Comparison of ENCODE assay signal across 8 cellular contexts in the genomic region with DNA sequence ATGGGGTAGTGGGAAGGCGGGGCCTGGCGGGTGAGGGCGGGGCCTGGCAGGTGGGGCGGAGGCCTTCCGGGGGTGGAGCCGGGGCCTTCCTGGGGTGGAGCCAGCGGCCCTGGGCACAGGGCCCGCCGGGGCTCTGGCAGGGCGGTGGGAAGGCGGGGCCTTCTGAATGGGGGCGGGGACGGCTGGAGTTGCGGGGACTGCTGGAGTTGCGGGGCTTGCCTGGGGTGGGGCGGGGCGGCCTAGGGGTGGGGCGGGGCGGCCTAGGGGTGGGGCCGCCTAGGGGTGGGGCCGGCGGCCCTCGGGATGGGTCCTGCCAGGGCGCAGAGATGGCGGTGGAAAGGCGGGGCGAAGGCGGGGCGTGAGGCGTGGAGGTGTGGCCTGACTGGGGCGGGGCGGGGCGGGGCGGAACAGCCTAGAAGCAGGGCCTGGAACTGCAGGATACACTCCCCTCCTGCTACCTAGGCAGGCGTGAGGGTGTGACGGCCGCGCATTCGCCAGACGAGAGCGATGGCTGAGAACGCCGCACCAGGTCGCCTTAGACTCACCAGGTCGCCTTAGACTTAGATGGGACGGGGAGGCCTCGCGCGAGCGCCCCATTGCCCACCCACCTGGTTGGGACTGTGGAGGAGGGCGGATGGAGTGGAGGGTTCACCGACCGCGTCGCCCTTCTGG. TPM values are rescaled to one million over a fixed set of nuclear protein-coding genes. Genes with fewer than 3 reads are reported as not detected.
DNase-seq lines count a peak whose midpoint lies in the region; ATAC-seq, FAIRE-seq and TF ChIP-seq lines count a peak whose summit lies in the region.

No MANE protein-coding gene starts in this region.

- H3K79me2 ChIP-seq in astrocyte (ENCODE audit: insufficient read depth, low read length), result no peaks in the 10 kb centered on the region
- no peaks in the 10 kb centered on the region for H3K79me2 ChIP-seq in hepatocyte

- no peaks in the 10 kb centered on the region for H3K9me3 Mint-ChIP-seq in T-helper 2 cell treated with Interferon-gamma antibody and Interleukin-4, amounts not matched to agents 5 μg/mL and 100 μg/mL, for 36 hours
- no peaks in the 10 kb centered on the region for H3K9me3 Mint-ChIP-seq in astrocyte (ENCODE audit: unreplicated experiment)

- H3K27me3 Mint-ChIP-seq in T-helper 2 cell treated with Interferon-gamma antibody and Interleukin-4, amounts not matched to agents 5 μg/mL and 100 μg/mL, for 36 hours (ENCODE audit: low read depth), result peaks cover 5% of the 10 kb centered on the region
- peaks cover 4% of the 10 kb centered on the region for H3K27me3 Mint-ChIP-seq in astrocyte (ENCODE audit: low read depth, unreplicated experiment)

- H3K27ac ChIP-seq in astrocyte (ENCODE audit: low read depth, low read length), result no peak overlapping the region
- H3K27ac ChIP-seq in hepatocyte, result no peak overlapping the region
- no peak overlapping the region for H3K27ac ChIP-seq in skeletal muscle tissue (ENCODE audit: low read depth, low read length)

- H3K4me3 Mint-ChIP-seq in T-helper 2 cell treated with Interferon-gamma antibody and Interleukin-4, amounts not matched to agents 5 μg/mL and 100 μg/mL, for 36 hours, result peak overlapping the region; percentile 72
- H3K4me3 Mint-ChIP-seq in astrocyte (ENCODE audit: unreplicated experiment), result no peak overlapping the region

- peak; percentile 69 for DNase-seq in T-helper 2 cell treated with Interferon-gamma antibody and Interleukin-4, amounts not matched to agents 5 μg/mL and 100 μg/mL, for 36 hours (ENCODE audit: low spot score)
- DNase-seq in astrocyte (ENCODE audit: low read depth) (peak; percentile 40), hepatocyte (ENCODE audit: low spot score) (peak; percentile 70), NCI-H2107 treated with DMSO at 0.1 percent for 48 hours (lab: John Stamatoyannopoulos, UW; ENCODE audit: unreplicated experiment) (no peak), NCI-H69 (lab: John Stamatoyannopoulos, UW) (no peak)

- H4K20me1 ChIP-seq in astrocyte (ENCODE audit: insufficient read depth, low read length), result no peaks in the 10 kb centered on the region
- no peaks in the 10 kb centered on the region for H4K20me1 ChIP-seq in hepatocyte (ENCODE audit: insufficient read depth, poor library complexity, severe bottlenecking)

- TF ChIP-seq CTCF in astrocyte (IDR thresholded peaks at IDR 0.05; ENCODE audit: insufficient read depth, low read depth, low read length) (no peak), hepatocyte (IDR thresholded peaks at IDR 0.05; ENCODE audit: poor library complexity) (no peak)

- H3K4me3 ChIP-seq in astrocyte (ENCODE audit: insufficient read depth, low read depth, low read length) (peak overlapping the region; percentile 28), hepatocyte (no peak overlapping the region), skeletal muscle tissue (ENCODE audit: low read length in 3 of 3) (peak overlapping the region; percentile 30 to 66 (median 65))

- H3K9me2 ChIP-seq in hepatocyte (replicated peaks; ENCODE audit: insufficient read depth), result no peaks in the 10 kb centered on the region

- H2AFZ ChIP-seq in astrocyte (ENCODE audit: low read depth, low read length) (peak overlapping the region; percentile 66), hepatocyte (no peak overlapping the region)

- H3K4me1 Mint-ChIP-seq in T-helper 2 cell treated with Interferon-gamma antibody and Interleukin-4, amounts not matched to agents 5 μg/mL and 100 μg/mL, for 36 hours (ENCODE audit: low read depth), result peaks cover 16% of the 10 kb centered on the region
- no peaks in the 10 kb centered on the region for H3K4me1 Mint-ChIP-seq in astrocyte (ENCODE audit: low read depth, unreplicated experiment)

- H3K36me3 ChIP-seq in astrocyte (ENCODE audit: insufficient read depth, low read length), result no peaks in the 10 kb centered on the region
- no peaks in the 10 kb centered on the region for H3K36me3 ChIP-seq in hepatocyte (replicated peaks; ENCODE audit: insufficient read depth, low read depth)
- H3K36me3 ChIP-seq in skeletal muscle tissue (ENCODE audit: control insufficient read depth in 3 of 3, insufficient read depth in 3 of 3, low read length in 3 of 3), result no peaks in the 10 kb centered on the region

- H3K9me3 ChIP-seq in astrocyte (ENCODE audit: insufficient read depth, low read depth, low read length), result no peaks in the 10 kb centered on the region
- no peaks in the 10 kb centered on the region for H3K9me3 ChIP-seq in hepatocyte (ENCODE audit: low read depth)
- H3K9me3 ChIP-seq in skeletal muscle tissue (ENCODE audit: control insufficient read depth in 3 of 3, low read length in 3 of 3), result no peaks in the 10 kb centered on the region

- 44% methylated on average over 18 of the region's 55 CpGs for WGBS in hepatocyte (ENCODE audit: low lambda C conversion rate, missing lambda C conversion rate)

- ATAC-seq in GM18907 (IDR thresholded peaks at IDR 0.05; ENCODE audit: unreplicated experiment) (peak; percentile 57), HG03108 (IDR thresholded peaks at IDR 0.05; ENCODE audit: unreplicated experiment) (peak; percentile 61)

- no peak for FAIRE-seq in astrocyte (lab: Jason Lieb, UNC)

- H3K27me3 ChIP-seq in astrocyte (ENCODE audit: insufficient read depth, low read length) (no peaks in the 10 kb centered on the region), hepatocyte (no peaks in the 10 kb centered on the region), skeletal muscle tissue (ENCODE audit: control insufficient read depth in 3 of 3, insufficient read depth in 3 of 3, low read length in 3 of 3) (no peaks in the 10 kb centered on the region)

- H3K27ac Mint-ChIP-seq in T-helper 2 cell treated with Interferon-gamma antibody and Interleukin-4, amounts not matched to agents 5 μg/mL and 100 μg/mL, for 36 hours, result no peak overlapping the region
- H3K27ac Mint-ChIP-seq in astrocyte (ENCODE audit: unreplicated experiment), result no peak overlapping the region

- H3K36me3 Mint-ChIP-seq in T-helper 2 cell treated with Interferon-gamma antibody and Interleukin-4, amounts not matched to agents 5 μg/mL and 100 μg/mL, for 36 hours (ENCODE audit: low read depth), result no peaks in the 10 kb centered on the region
- no peaks in the 10 kb centered on the region for H3K36me3 Mint-ChIP-seq in astrocyte (ENCODE audit: low read depth, unreplicated experiment)

- H3K4me1 ChIP-seq in astrocyte (ENCODE audit: insufficient read depth, low read length), result no peaks in the 10 kb centered on the region
- H3K4me1 ChIP-seq in hepatocyte (ENCODE audit: insufficient read depth), result no peaks in the 10 kb centered on the region
- H3K4me1 ChIP-seq in skeletal muscle tissue (ENCODE audit: control insufficient read depth in 3 of 3, insufficient read depth in 3 of 3, low read length in 3 of 3), result peaks cover 4 to 6% (median 6%) of the 10 kb centered on the region in 3 donors

- no peak overlapping the region for H3K9ac ChIP-seq in astrocyte (ENCODE audit: low read length)
- H3K9ac ChIP-seq in skeletal muscle tissue (ENCODE audit: low read depth in 1 of 3, low read length in 3 of 3), result peak overlapping the region in 2 of 3 donors; percentile 45 to 62

- H3K4me2 ChIP-seq in astrocyte (ENCODE audit: low read length) (peak overlapping the region; percentile 78), hepatocyte (peak overlapping the region; percentile 62)

RNA-seq across cellular contexts. Expression of gene RRP7A, which starts 19.3 kb away (rescaled TPM):
- total RNA-seq in astrocyte, result 54.9 TPM in 2 replicates
- 25.0 and 27.6 TPM in 2 replicates for total RNA-seq in hepatocyte
- polyA plus RNA-seq in hepatocyte, result 41.7 and 51.6 TPM in 2 replicates
- 13.0 TPM for total RNA-seq in skeletal muscle tissue

RNA-seq across cellular contexts. Expression of gene SERHL2, which starts 53.5 kb away (rescaled TPM):
- total RNA-seq in astrocyte, result 1.2 and 2.2 TPM in 2 replicates
- 1.3 and 4.1 TPM in 2 replicates for total RNA-seq in hepatocyte
- 2.7 and 3.3 TPM in 2 replicates for polyA plus RNA-seq in hepatocyte
- 2.6 TPM for total RNA-seq in skeletal muscle tissue

Comparison
In these comparisons a context has a peak if more than half of its experiments do, and no peak if none do; other contexts are left out.
1. DNase-seq: peak in T-helper 2 cell treated with Interferon-gamma antibody and Interleukin-4, amounts not matched to agents 5 μg/mL and 100 μg/mL, for 36 hours (single experiment), astrocyte (single experiment) and hepatocyte (single experiment); none in NCI-H2107 treated with DMSO at 0.1 percent for 48 hours (single experiment) and NCI-H69 (single experiment).